8 cellular contexts compared by ENCODE assay signal in genomic region chr10:89414879-89415821, GRCh38. TPM values are rescaled to one million over a fixed set of nuclear protein-coding genes. Genes with fewer than 3 reads are reported as not detected.
DNase-seq lines count a peak whose midpoint lies in the region; ATAC-seq and TF ChIP-seq lines count a peak whose summit lies in the region.

No MANE protein-coding gene starts in this region.

- H3K9me3 ChIP-seq in liver (ENCODE audit: control insufficient read depth in 4 of 4, low read length in 3 of 4): no peaks in the 10 kb centered on the region

- H3K4me1 ChIP-seq in liver (ENCODE audit: control insufficient read depth in 4 of 4, insufficient read depth in 4 of 4, low read length in 3 of 4): peaks cover 8 to 23% (median 13%) of the 10 kb centered on the region in 4 donors

- WGBS in liver: 1% methylated on average over 66 of the region's 66 CpGs

- POLR2A ChIA-PET in GM10248 (lab: Yijun Ruan, JAX): interaction anchor here (1.0 kb wide), 1 partner anchor 83 kb away, joined by 3 read pairs; no protein-coding TSS in a partner anchor

- TF ChIP-seq CTCF in GM10248 (IDR thresholded peaks at IDR 0.05; ENCODE audit: control extremely low read depth, extremely low read depth, low read depth, missing control alignments) (no peak), liver (IDR thresholded peaks at IDR 0.05; ENCODE audit: low read depth, low read length, missing input control) (peak; percentile 3)

- ATAC-seq in GM21737 (IDR thresholded peaks at IDR 0.05; ENCODE audit: unreplicated experiment): peak; percentile 36

- peak overlapping the region; percentile 96 for H3K9ac ChIP-seq in liver (ENCODE audit: low read depth in 1 of 2, low read length in 2 of 2)

- peak overlapping the region; percentile 83 for H3K4me3 ChIP-seq in Jurkat, Clone E6-1 (ENCODE audit: low read length)
- H3K4me3 ChIP-seq in liver (ENCODE audit: low read depth in 1 of 3, low read length in 3 of 3): peak overlapping the region; percentile 78 to 88 (median 83)

- peak overlapping the region; percentile 98 for H3K27ac ChIP-seq in liver (ENCODE audit: low read depth in 1 of 2, low read length in 2 of 2)

- TF ChIP-seq RAD21 in liver (IDR thresholded peaks at IDR 0.05): no peak

- H3K36me3 ChIP-seq in liver (ENCODE audit: control insufficient read depth in 4 of 4, insufficient read depth in 3 of 4, low read depth in 1 of 4, low read length in 3 of 4): peaks cover 0 to 7% (median 0%) of the 10 kb centered on the region in 4 donors

- H3K27me3 ChIP-seq in liver (ENCODE audit: control insufficient read depth in 4 of 4, insufficient read depth in 4 of 4, low read length in 3 of 4): no peaks in the 10 kb centered on the region

- CTCF ChIA-PET in GM10248 (lab: Yijun Ruan, JAX): interaction anchor here (1.0 to 2.2 kb wide), 5 partner anchors 9 to 46 kb away, joined by 3 to 10 read pairs (median 5); partner anchors contain the start of gene IFIT1

- peak; percentile 38 for DNase-seq in GM10248 (ENCODE audit: extremely low spot score)
- no peak for DNase-seq in Jurkat, Clone E6-1 (ENCODE audit: low read depth, low spot score)
- peak; percentile 53 for DNase-seq in activated CD4-positive, alpha-beta T cell treated with anti-CD3 and anti-CD28 coated beads for 48 hours
- DNase-seq in dermis microvascular lymphatic vessel endothelial cell (ENCODE audit: low read depth in 2 of 2): peak; percentile 9 to 26
- peak; percentile 12 for DNase-seq in stimulated activated CD8-positive, alpha-beta memory T cell treated with anti-CD3 and anti-CD28 coated beads, Interleukin-15, amount 100 ng/mL, for 24 hours (ENCODE audit: low read depth)
- DNase-seq in Kasumi-1 (lab: John Stamatoyannopoulos, UW): no peak

TF ChIP-seq in liver, 16 proteins besides CTCF, POLR2A, EP300 and RAD21:
- TF ChIP-seq TAF1 (conservative IDR thresholded peaks at IDR 0.05) (peak; percentile 33), MAX (IDR thresholded peaks at IDR 0.05) (peak; percentile 67), YY1 (IDR thresholded peaks at IDR 0.05) (peak; percentile 68), SP1 (IDR thresholded peaks at IDR 0.05) (no peak), NR2F2 (IDR thresholded peaks at IDR 0.05) (no peak)

RNA-seq across cellular contexts. Expression of gene IFIT5, which starts 0.8 kb away (rescaled TPM):
- 5.8 TPM for polyA plus RNA-seq in Jurkat, Clone E6-1 (2012; ENCODE audit: insufficient read depth, insufficient read length)
- 5.9 and 16.9 TPM in 2 replicates for total RNA-seq in dermis microvascular lymphatic vessel endothelial cell
- 10 to 100 TPM in 1 of 2 donors, 1 to 10 TPM in 1; 5.0 to 10.7 TPM for total RNA-seq in liver
- polyA plus RNA-seq in liver: 1 to 10 TPM; 6.2 to 7.3 TPM

RNA-seq across cellular contexts. Expression of gene IFIT1, which starts 22.7 kb away (rescaled TPM):
- 0.79 TPM for polyA plus RNA-seq in Jurkat, Clone E6-1 (2012; ENCODE audit: insufficient read depth, insufficient read length)
- total RNA-seq in dermis microvascular lymphatic vessel endothelial cell (1.0 and 1.8 TPM in 2 replicates), liver (10 to 100 TPM; 11.4 to 11.8 TPM)
- polyA plus RNA-seq in liver: 10 to 100 TPM in 1 of 2 donors, 1 to 10 TPM in 1; 8.1 to 17.5 TPM

RNA-seq across cellular contexts. Expression of gene IFIT1B, which starts 37.3 kb away (rescaled TPM):
- polyA plus RNA-seq in Jurkat, Clone E6-1 (2012; ENCODE audit: insufficient read depth, insufficient read length): not detected
- total RNA-seq in dermis microvascular lymphatic vessel endothelial cell (not detected in 2 replicates), liver (10 to 100 TPM in 1 of 2 donors, not detected in 1; 13.3 TPM)
- under 1 TPM in 1 of 2 donors, not detected in 1; 0.15 TPM for polyA plus RNA-seq in liver

Comparison
In these comparisons a context has a peak if more than half of its experiments do, and no peak if none do; other contexts are left out.
1. DNase-seq: peak in GM10248 (single experiment), activated CD4-positive, alpha-beta T cell treated with anti-CD3 and anti-CD28 coated beads for 48 hours (single experiment), dermis microvascular lymphatic vessel endothelial cell (2 of 2) and stimulated activated CD8-positive, alpha-beta memory T cell treated with anti-CD3 and anti-CD28 coated beads, Interleukin-15, amount 100 ng/mL, for 24 hours (single experiment); none in Jurkat, Clone E6-1 (single experiment) and Kasumi-1 (0 of 2).